In the genomic region with DNA sequence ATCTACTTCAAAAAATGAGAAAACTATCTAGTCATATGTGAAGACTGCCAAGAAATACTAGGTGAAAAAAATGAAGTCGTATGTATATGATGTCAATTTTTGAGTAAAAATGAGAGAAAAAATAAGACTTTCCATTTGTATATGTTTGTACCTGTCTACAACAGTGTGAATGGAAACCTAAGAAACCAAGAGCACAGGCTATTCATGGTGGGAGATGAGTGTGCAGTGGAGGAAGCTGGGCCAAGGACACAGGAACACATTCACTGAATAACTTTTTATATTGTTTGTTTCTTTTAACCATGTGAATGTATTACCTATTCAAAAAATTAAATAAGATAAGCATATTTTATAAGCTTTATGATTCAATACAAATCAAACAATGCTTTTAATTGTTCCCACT, we compare ENCODE assay signal across 22 cellular contexts.
"Had no signal": no experiment of that assay in that cellular context is flagged by ENCODE, and none has a peak within 500 bp of the region (broad histone marks: within the 10 kb centered on the region; RNA-seq: fewer than 3 reads in every experiment).

No MANE protein-coding gene starts in this region.

- ATAC-seq: foreskin keratinocyte, left colon, left ventricle myocardium superior had no signal

- H3K36me3 Mint-ChIP-seq: natural killer cell treated with Interleukin-12 subunit alpha and Interleukin-12 subunit beta and Interleukin-15 and Interleukin-18, amount 100 ng/mL, for 72 hours had no signal

- DNase-seq: dermis blood vessel endothelial cell; effector CD4-positive, alpha-beta T cell; endodermal cell; erythroblast; foreskin keratinocyte; head of caudate nucleus; hippocampal formation; left colon; left ventricle myocardium superior; mesenchymal stem cell; midbrain; nucleus accumbens; ovary; sigmoid colon; stimulated activated CD4-positive, alpha-beta T cell treated with anti-CD3 and anti-CD28 coated beads, Interleukin-2, amount 100 ng/mL, for 24 hours; stimulated activated CD4-positive, alpha-beta T cell treated with anti-CD3 and anti-CD28 coated beads, Interleukin-4, amount 100 ng/mL, for 4 hours; stimulated activated naive CD4-positive, alpha-beta T cell; tibial artery; upper lobe of left lung; uterus had no signal

- H3K4me3 Mint-ChIP-seq: endodermal cell; natural killer cell treated with Interleukin-12 subunit alpha and Interleukin-12 subunit beta and Interleukin-15 and Interleukin-18, amount 100 ng/mL, for 72 hours; neural progenitor cell had no signal

- H3K27ac Mint-ChIP-seq: natural killer cell treated with Interleukin-12 subunit alpha and Interleukin-12 subunit beta and Interleukin-15 and Interleukin-18, amount 100 ng/mL, for 72 hours; neural progenitor cell had no signal

- H3K9me3 Mint-ChIP-seq: endodermal cell; natural killer cell treated with Interleukin-12 subunit alpha and Interleukin-12 subunit beta and Interleukin-15 and Interleukin-18, amount 100 ng/mL, for 72 hours; neural progenitor cell had no signal

- H3K4me1 Mint-ChIP-seq: neural progenitor cell had no signal

- H3K27me3 Mint-ChIP-seq: natural killer cell treated with Interleukin-12 subunit alpha and Interleukin-12 subunit beta and Interleukin-15 and Interleukin-18, amount 100 ng/mL, for 72 hours had no signal
